Comparison of ENCODE assay signal across 10 cellular contexts in genomic region chr12:114668905-114669304, GRCh38. TPM values are rescaled to one million over a fixed set of nuclear protein-coding genes. Genes with fewer than 3 reads are reported as not detected.
DNase-seq lines count a peak whose midpoint lies in the region; ATAC-seq and TF ChIP-seq lines count a peak whose summit lies in the region.
"Had no signal": no experiment of that assay in that cellular context is flagged by ENCODE, and none has a peak within 500 bp of the region (broad histone marks: within the 10 kb centered on the region; RNA-seq: fewer than 3 reads in every experiment).

No MANE protein-coding gene starts in this region.

- peaks cover 0 to 16% (median 5%) of the 10 kb centered on the region in 4 donors for H3K4me1 ChIP-seq in tibial artery

- H3K36me3 ChIP-seq in tibial artery = peaks cover 0 to 27% (median 5%) of the 10 kb centered on the region in 3 donors

- H3K27me3 ChIP-seq in tibial artery = peaks cover 0 to 41% of the 10 kb centered on the region in 2 donors

- H3K4me3 ChIP-seq in astrocyte of the spinal cord (ENCODE audit: low read depth, low read length) (peak overlapping the region; percentile 43), tibial artery (peak overlapping the region; percentile 29 to 48)

- TF ChIP-seq CTCF in astrocyte of the spinal cord (IDR thresholded peaks at IDR 0.05; ENCODE audit: low read depth, low read length) (no peak), tibial artery (IDR thresholded peaks at IDR 0.05) (no peak)

- DNase-seq in NCI-H1105 treated with DMSO at 0.1 percent for 48 hours (lab: John Stamatoyannopoulos, UW) = peak; percentile 70
- no peak for DNase-seq in NCI-H1105 (lab: John Stamatoyannopoulos, UW)
- DNase-seq in astrocyte of the spinal cord (ENCODE audit: low read depth, low spot score) = peak; percentile 22
- no peak for DNase-seq in left lobe of liver (ENCODE audit: low spot score)
- no peak for DNase-seq in tibial artery
- no peak for DNase-seq in DMS153 (lab: John Stamatoyannopoulos, UW)
- no peak for DNase-seq in activated CD4-positive, alpha-beta T cell treated with anti-CD3 and anti-CD28 coated beads for 1 hour
- DNase-seq: occipital lobe had no signal

- ATAC-seq in left lobe of liver = peak; percentile 2
- ATAC-seq in HG03045 (IDR thresholded peaks at IDR 0.05; ENCODE audit: unreplicated experiment) = no peak

- H3K9me3 ChIP-seq in tibial artery = no peaks in the 10 kb centered on the region

- intact Hi-C loops in tibial artery (cut with DNase I; ENCODE audit: low total_unique reads) = no loop called here

- in situ Hi-C loops in astrocyte of the spinal cord (cut with HindIII; ENCODE audit: low sequenced_read_pairs) = no loop called here

- no peak overlapping the region for H3K27ac ChIP-seq in tibial artery
- H3K27ac ChIP-seq: HL-60 had no signal

RNA-seq across cellular contexts. Expression of gene TBX3, which starts 15.1 kb away (rescaled TPM):
- total RNA-seq in left lobe of liver = 37.2 TPM

Comparison
In these comparisons a context has a peak if more than half of its experiments do, and no peak if none do; other contexts are left out.
1. DNase-seq: peak in NCI-H1105 treated with DMSO at 0.1 percent for 48 hours (single experiment) and astrocyte of the spinal cord (single experiment); none in NCI-H1105 (single experiment), left lobe of liver (single experiment), tibial artery (0 of 2), DMS153 (single experiment) and activated CD4-positive, alpha-beta T cell treated with anti-CD3 and anti-CD28 coated beads for 1 hour (single experiment).